Comparison of ENCODE assay signal across 20 cellular contexts in genomic region chr1:117646007-117646913, GRCh38. TPM values are rescaled to one million over a fixed set of nuclear protein-coding genes. Genes with fewer than 3 reads are reported as not detected.
A peak's percentile ranks its signal among the peaks of the same experiment; 100 is the strongest.
DNase-seq lines count a peak whose midpoint lies in the region; ATAC-seq and TF ChIP-seq lines count a peak whose summit lies in the region.
"Had no signal": no experiment of that assay in that cellular context is flagged by ENCODE, and none has a peak within 500 bp of the region (broad histone marks: within the 10 kb centered on the region; RNA-seq: fewer than 3 reads in every experiment).

No MANE protein-coding gene starts in this region.

- H3K4me1 ChIP-seq in adipocyte (ENCODE audit: control insufficient read depth, insufficient read depth, low read length) (no peaks in the 10 kb centered on the region), aorta (ENCODE audit: control insufficient read depth in 1 of 2, insufficient read depth in 2 of 2, low read length in 2 of 2) (no peaks in the 10 kb centered on the region), left ventricle myocardium inferior (no peaks in the 10 kb centered on the region)

- H3K4me1 Mint-ChIP-seq in natural killer cell treated with Interleukin-12 subunit alpha and Interleukin-12 subunit beta and Interleukin-15 and Interleukin-18, amount 100 ng/mL, for 72 hours (ENCODE audit: low read depth in 2 of 2) = peaks cover 14 to 27% of the 10 kb centered on the region in 2 donors
- H3K4me1 Mint-ChIP-seq in natural killer cell = peaks cover 23 to 24% of the 10 kb centered on the region in 2 donors
- peaks cover 22 to 24% of the 10 kb centered on the region in 2 donors for H3K4me1 Mint-ChIP-seq in immature natural killer cell
- H3K4me1 Mint-ChIP-seq: brain had no signal

- no peaks in the 10 kb centered on the region for H3K36me3 Mint-ChIP-seq in natural killer cell treated with Interleukin-12 subunit alpha and Interleukin-12 subunit beta and Interleukin-15 and Interleukin-18, amount 100 ng/mL, for 72 hours
- H3K36me3 Mint-ChIP-seq in natural killer cell (no peaks in the 10 kb centered on the region), immature natural killer cell (peaks cover 0 to 3% (median 0%) of the 10 kb centered on the region in 3 donors)
- H3K36me3 Mint-ChIP-seq: brain had no signal

- WGBS in aorta, 2 donors = 63 to 70% methylated on average over 12 of the region's 12 CpGs

- peaks cover 15% of the 10 kb centered on the region for H3K27me3 ChIP-seq in adipocyte (replicated peaks; ENCODE audit: control insufficient read depth, insufficient read depth, low read length)
- no peaks in the 10 kb centered on the region for H3K27me3 ChIP-seq in aorta (ENCODE audit: control insufficient read depth in 1 of 2, insufficient read depth in 2 of 2, low read length in 1 of 2)
- peaks cover 4% of the 10 kb centered on the region for H3K27me3 ChIP-seq in left ventricle myocardium inferior (ENCODE audit: low read depth)

- no peak for TF ChIP-seq CTCF in natural killer cell (IDR thresholded peaks at IDR 0.05)
- no peak for TF ChIP-seq CTCF in left ventricle myocardium inferior (IDR thresholded peaks at IDR 0.05; ENCODE audit: borderline replicate concordance)

- no peaks in the 10 kb centered on the region for H3K36me3 ChIP-seq in adipocyte (ENCODE audit: control insufficient read depth, insufficient read depth, low read length, severe bottlenecking)
- H3K36me3 ChIP-seq in aorta (ENCODE audit: control insufficient read depth in 1 of 2, insufficient read depth in 2 of 2, low read length in 1 of 2) = no peaks in the 10 kb centered on the region
- H3K36me3 ChIP-seq in left ventricle myocardium inferior = no peaks in the 10 kb centered on the region

- H3K27ac Mint-ChIP-seq in natural killer cell treated with Interleukin-12 subunit alpha and Interleukin-12 subunit beta and Interleukin-15 and Interleukin-18, amount 100 ng/mL, for 72 hours = peak overlapping the region in 1 of 2 donors; percentile 57
- H3K27ac Mint-ChIP-seq in natural killer cell (no peak overlapping the region), immature natural killer cell (peak overlapping the region in 4 of 6 donors; percentile 59 to 86 (median 70))
- H3K27ac Mint-ChIP-seq: activated CD4-positive, alpha-beta T cell treated with anti-CD3 and anti-CD28 coated beads, Interleukin-2, amount 10 ng/mL, durations not matched to agents 24 days and 14 days; activated naive CD4-positive, alpha-beta T cell treated with anti-CD3 and anti-CD28 coated beads, Interleukin-2, amount 50 U/mL, for 24 hours had no signal

- H3K27ac ChIP-seq in aorta (ENCODE audit: low read depth in 1 of 2, low read length in 2 of 2) (no peak overlapping the region), left ventricle myocardium inferior (replicated peaks) (no peak overlapping the region)

- ATAC-seq in natural killer cell treated with Interleukin-12 subunit alpha and Interleukin-12 subunit beta and Interleukin-15 and Interleukin-18, amount 100 ng/mL, for 72 hours = no peak
- ATAC-seq in natural killer cell (no peak), aorta (ENCODE audit: low FRiP score) (peak; percentile 45), HG02981 (IDR thresholded peaks at IDR 0.05; ENCODE audit: unreplicated experiment) (no peak), HG02623 (IDR thresholded peaks at IDR 0.05; ENCODE audit: unreplicated experiment) (no peak)
- ATAC-seq: Panc1 had no signal

- peak; percentile 32 for DNase-seq in natural killer cell treated with Interleukin-12 subunit alpha and Interleukin-12 subunit beta and Interleukin-15 and Interleukin-18, amount 100 ng/mL, for 72 hours (ENCODE audit: low spot score)
- no peak for DNase-seq in natural killer cell
- DNase-seq in adipocyte (ENCODE audit: low read depth) = peak; percentile 10
- DNase-seq in immature natural killer cell = no peak
- no peak for DNase-seq in aorta
- no peak for DNase-seq in left ventricle myocardium inferior
- DNase-seq: activated CD4-positive, alpha-beta T cell treated with anti-CD3 and anti-CD28 coated beads, Interleukin-2, amount 10 ng/mL, durations not matched to agents 24 days and 14 days; activated T-cell treated with anti-CD3 and anti-CD28 coated beads, Interleukin-2, amount 50 U/mL, for 1 hour; GDM1; hippocampal formation; NCI-H1092; NCI-H2107; NCI-H774; nucleus accumbens; stimulated activated CD4-positive, alpha-beta T cell treated with anti-CD3 and anti-CD28 coated beads, Interleukin-2, amount 100 ng/mL, for 48 hours had no signal

- no peak overlapping the region for H3K9ac ChIP-seq in adipocyte (ENCODE audit: low read length)

- H3K9me3 Mint-ChIP-seq in natural killer cell treated with Interleukin-12 subunit alpha and Interleukin-12 subunit beta and Interleukin-15 and Interleukin-18, amount 100 ng/mL, for 72 hours = no peaks in the 10 kb centered on the region
- H3K9me3 Mint-ChIP-seq in natural killer cell (no peaks in the 10 kb centered on the region), immature natural killer cell (no peaks in the 10 kb centered on the region)
- H3K9me3 Mint-ChIP-seq: activated CD4-positive, alpha-beta T cell treated with anti-CD3 and anti-CD28 coated beads, Interleukin-2, amount 10 ng/mL, durations not matched to agents 24 days and 14 days; activated naive CD4-positive, alpha-beta T cell treated with anti-CD3 and anti-CD28 coated beads, Interleukin-2, amount 50 U/mL, for 24 hours; brain had no signal

- intact Hi-C loops in natural killer cell (cut with micrococcal nuclease) = no loop called here
- intact Hi-C loops in aorta (cut with DNase I) = loop anchor here in 1 of 2 donors (1.0 kb wide), 1 partner anchor 41 kb away; no protein-coding TSS in a partner anchor
- intact Hi-C loops in left ventricle myocardium inferior (cut with micrococcal nuclease) = no loop called here

- H3K4me3 ChIP-seq in adipocyte (ENCODE audit: low read length) = no peak overlapping the region
- H3K4me3 ChIP-seq in aorta (ENCODE audit: low read length in 2 of 2) = no peak overlapping the region
- H3K4me3 ChIP-seq in left ventricle myocardium inferior = no peak overlapping the region

- H3K4me3 Mint-ChIP-seq in natural killer cell treated with Interleukin-12 subunit alpha and Interleukin-12 subunit beta and Interleukin-15 and Interleukin-18, amount 100 ng/mL, for 72 hours = no peak overlapping the region
- H3K4me3 Mint-ChIP-seq in natural killer cell (no peak overlapping the region), immature natural killer cell (no peak overlapping the region)
- H3K4me3 Mint-ChIP-seq: activated CD4-positive, alpha-beta T cell treated with anti-CD3 and anti-CD28 coated beads, Interleukin-2, amount 10 ng/mL, durations not matched to agents 24 days and 14 days; activated naive CD4-positive, alpha-beta T cell treated with anti-CD3 and anti-CD28 coated beads, Interleukin-2, amount 50 U/mL, for 24 hours; brain had no signal

- H3K9me3 ChIP-seq in adipocyte (ENCODE audit: control insufficient read depth, low read length) (no peaks in the 10 kb centered on the region), aorta (ENCODE audit: control insufficient read depth, low read length) (no peaks in the 10 kb centered on the region), left ventricle myocardium inferior (replicated peaks) (no peaks in the 10 kb centered on the region)

- H3K27me3 Mint-ChIP-seq in natural killer cell treated with Interleukin-12 subunit alpha and Interleukin-12 subunit beta and Interleukin-15 and Interleukin-18, amount 100 ng/mL, for 72 hours = peaks cover 0 to 22% of the 10 kb centered on the region in 2 donors
- H3K27me3 Mint-ChIP-seq in natural killer cell (ENCODE audit: low read depth in 2 of 2) = peaks cover 39 to 48% of the 10 kb centered on the region in 2 donors
- peaks cover 6 to 23% (median 15%) of the 10 kb centered on the region in 3 donors for H3K27me3 Mint-ChIP-seq in immature natural killer cell (ENCODE audit: low read depth in 3 of 3)
- H3K27me3 Mint-ChIP-seq: brain had no signal

RNA-seq across cellular contexts. Expression of gene TENT5C, which starts 40.4 kb away (rescaled TPM):
- total RNA-seq in natural killer cell treated with Interleukin-12 subunit alpha and Interleukin-12 subunit beta and Interleukin-15 and Interleukin-18, amount 100 ng/mL, for 72 hours = 10 to 100 TPM; 75.1 to 86.2 TPM
- total RNA-seq in natural killer cell (100 to 1,000 TPM in 1 of 3 donors, 10 to 100 TPM in 2; 80.6 to 109 (median 90.9) TPM), aorta (10 to 100 TPM in 1 of 2 donors, 1 to 10 TPM in 1; 6.8 to 17.7 TPM), left ventricle myocardium inferior (14.9 TPM)
- polyA plus RNA-seq in immature natural killer cell (10 to 100 TPM in 2 of 3 donors, 1 to 10 TPM in 1; 7.4 to 25.7 (median 25.3) TPM), aorta (1 to 10 TPM; 1.0 to 1.4 TPM)

Comparison
In these comparisons a context has a peak if more than half of its experiments do, and no peak if none do; other contexts are left out.
1. DNase-seq: peak in natural killer cell treated with Interleukin-12 subunit alpha and Interleukin-12 subunit beta and Interleukin-15 and Interleukin-18, amount 100 ng/mL, for 72 hours (single experiment) and adipocyte (single experiment); none in natural killer cell (single experiment), immature natural killer cell (0 of 3), aorta (0 of 2) and left ventricle myocardium inferior (single experiment).
2. H3K27ac Mint-ChIP-seq: peak in immature natural killer cell (4 of 6); none in natural killer cell (0 of 2).